12 cellular contexts compared by ENCODE assay signal in genomic region chr11:71433648-71434450, GRCh38. TPM values are rescaled to one million over a fixed set of nuclear protein-coding genes. Genes with fewer than 3 reads are reported as not detected.
DNase-seq lines count a peak whose midpoint lies in the region; ATAC-seq, FAIRE-seq and TF ChIP-seq lines count a peak whose summit lies in the region.
"Had no signal": no experiment of that assay in that cellular context is flagged by ENCODE, and none has a peak within 500 bp of the region (broad histone marks: within the 10 kb centered on the region; RNA-seq: fewer than 3 reads in every experiment).

No MANE protein-coding gene starts in this region.

- H2AFZ ChIP-seq in K562 (ENCODE audit: low read depth, low read length): no peak overlapping the region

- no peak for TF ChIP-seq CTCF in K562 (IDR thresholded peaks at IDR 0.05 in 2 of 3, conservative IDR thresholded peaks at IDR 0.05 in 1 of 3; ENCODE audit: insufficient read depth in 2 of 3, low read depth in 1 of 3, low read length in 3 of 3)

- TF ChIP-seq POLR2A in K562 (conservative IDR thresholded peaks at IDR 0.05): no peak; the same call in none of the 2 replicates

- no peak for TF ChIP-seq RAD21 in K562 (CRISPR knock-in tag; conservative IDR thresholded peaks at IDR 0.05 in 1 of 2, IDR thresholded peaks at IDR 0.05 in 1 of 2)

- CTCF ChIA-PET in K562 (lab: Yijun Ruan, JAX; ENCODE audit: low intra/inter-chr PET ratio): interaction anchor here (0.6 kb wide), 1 partner anchor 923 kb away, joined by 3 read pairs; no protein-coding TSS in a partner anchor

- H3K36me3 ChIP-seq in K562 (ENCODE audit: control insufficient read depth, insufficient read depth, low read length) (peaks cover 47% of the 10 kb centered on the region; the same call in 2 of the 3 replicates), small intestine (ENCODE audit: control insufficient read depth in 2 of 2, insufficient read depth in 2 of 2, low read length in 2 of 2) (peaks cover 6 to 8% of the 10 kb centered on the region in 2 donors)

- FAIRE-seq in K562 (lab: Jason Lieb, UNC) (peak; percentile 52), small intestine (lab: Jason Lieb, UNC) (no peak)

- TF ChIP-seq EP300 in K562 (IDR thresholded peaks at IDR 0.05; ENCODE audit: low read length): no peak

- POLR2A ChIA-PET in K562 (lab: Yijun Ruan, JAX): interaction anchor here (0.6 to 1.3 kb wide), 6 partner anchors 9 to 204 kb away, joined by 3 to 12 read pairs (median 9); partner anchors contain the start of gene DHCR7

- peaks cover 37% of the 10 kb centered on the region for H4K20me1 ChIP-seq in K562 (replicated peaks; ENCODE audit: control insufficient read depth, insufficient read depth, low read length)

- WGBS in K562 (ENCODE audit: insufficient coverage, low coverage, missing lambda C conversion rate): 58% methylated on average over 16 of the region's 19 CpGs
- 74% methylated on average over 19 of the region's 19 CpGs for WGBS in right cardiac atrium
- WGBS in small intestine, 3 donors: 45 to 68% (median 57%) methylated on average over 19 of the region's 19 CpGs

- H3K9ac ChIP-seq in K562 (ENCODE audit: insufficient read depth in 1 of 2, low read depth in 2 of 2, low read length in 2 of 2): peak overlapping the region in 1 of 2 experiments; percentile 63; a peak in 1 of 4 replicates

- H3K27ac ChIP-seq in K562 (ENCODE audit: extremely low read depth, low read depth, low read length) (peak overlapping the region; percentile 18; the same call in 1 of the 3 replicates), right cardiac atrium (ENCODE audit: low read length) (peak overlapping the region; percentile 95), small intestine (ENCODE audit: low read depth in 1 of 2, low read length in 1 of 2) (peak overlapping the region; percentile 42 to 81)
- H3K27ac ChIP-seq: epithelial cell of prostate had no signal

- H3K4me3 ChIP-seq in K562 (no peak overlapping the region), right cardiac atrium (ENCODE audit: low read length) (no peak overlapping the region), small intestine (ENCODE audit: low read depth in 1 of 2, low read length in 2 of 2) (no peak overlapping the region)

- BruUV-seq in K562 (replicated peaks; lab: Mats Ljungman, UMichigan): no TSS peak

- intact Hi-C loops in K562 (cut with micrococcal nuclease): no loop called here
- intact Hi-C loops in right cardiac atrium (cut with DNase I): no loop called here

- H3K9me1 ChIP-seq in K562 (ENCODE audit: control insufficient read depth, insufficient read depth, low read length): peaks cover 5% of the 10 kb centered on the region

- DNase-seq in HuH-7 (ENCODE audit: low spot score): peak; percentile 91
- peak in 2 of 4 experiments; percentile 46 to 55 for DNase-seq in K562 (ENCODE audit: extremely low read depth in 1 of 4, low spot score in 3 of 4)
- DNase-seq in right cardiac atrium: peak; percentile 79 to 85 (median 80)
- peak; percentile 93 for DNase-seq in small intestine
- DNase-seq in stimulated activated CD4-positive, alpha-beta T cell treated with anti-CD3 and anti-CD28 coated beads, Interleukin-2, amount 100 ng/mL, for 48 hours: no peak
- no peak for DNase-seq in NCI-H2029 treated with DMSO at 0.1 percent for 48 hours (lab: John Stamatoyannopoulos, UW)
- DNase-seq in DMS153 treated with DMSO at 0.1 percent for 48 hours (lab: John Stamatoyannopoulos, UW; ENCODE audit: unreplicated experiment): no peak
- DNase-seq in NAMALWA (ENCODE audit: low spot score): no peak
- DNase-seq: activated CD8-positive, alpha-beta T cell treated with anti-CD3 and anti-CD28 coated beads, Interleukin-2, amount 10 ng/mL, durations not matched to agents 7 days and 5 days; amniotic stem cell; NCI-H69 had no signal

- H3K9me3 ChIP-seq in K562 (replicated peaks; ENCODE audit: control insufficient read depth, insufficient read depth, low read depth, low read length): no peaks in the 10 kb centered on the region
- H3K9me3 ChIP-seq in right cardiac atrium (ENCODE audit: control insufficient read depth, low read length): no peaks in the 10 kb centered on the region
- H3K9me3 ChIP-seq in small intestine (ENCODE audit: control insufficient read depth, low read depth): no peaks in the 10 kb centered on the region

- H3K4me1 ChIP-seq in K562 (replicated peaks in 1 of 2; ENCODE audit: control insufficient read depth in 2 of 2, insufficient read depth in 2 of 2, low read length in 2 of 2) (peaks cover 9 to 15% of the 10 kb centered on the region in 2 experiments; a peak in 3 of 5 replicates), right cardiac atrium (ENCODE audit: control insufficient read depth, insufficient read depth, low read length) (peaks cover 7% of the 10 kb centered on the region), small intestine (ENCODE audit: control insufficient read depth in 2 of 2, insufficient read depth in 1 of 2, low read depth in 1 of 2, low read length in 1 of 2) (no peaks in the 10 kb centered on the region)

- H3K27me3 ChIP-seq in K562 (ENCODE audit: control insufficient read depth in 2 of 2, insufficient read depth in 2 of 2, low read length in 2 of 2) (peaks cover 6 to 17% of the 10 kb centered on the region in 2 experiments), right cardiac atrium (ENCODE audit: control insufficient read depth, insufficient read depth) (no peaks in the 10 kb centered on the region), small intestine (ENCODE audit: control insufficient read depth in 2 of 2, insufficient read depth in 2 of 2, low read length in 2 of 2) (no peaks in the 10 kb centered on the region)

- peak; percentile 82 for ATAC-seq in K562
- peak; percentile 76 to 83 for ATAC-seq in right cardiac atrium
- ATAC-seq: activated CD8-positive, alpha-beta T cell treated with anti-CD3 and anti-CD28 coated beads, Interleukin-2, amount 10 ng/mL, durations not matched to agents 7 days and 5 days had no signal

- no peak overlapping the region; the same call in 1 of the 2 replicates for H3K4me2 ChIP-seq in K562 (ENCODE audit: insufficient read depth, low read length)

- in situ Hi-C loops in K562 (cut with MboI): no loop called here

- H3K79me2 ChIP-seq in K562 (ENCODE audit: control insufficient read depth, insufficient read depth, low read length): no peaks in the 10 kb centered on the region

TF ChIP-seq in K562, 482 proteins besides CTCF, POLR2A, EP300 and RAD21 (continues in another document):
- TF ChIP-seq JUNB (CRISPR knock-in tag; conservative IDR thresholded peaks at IDR 0.05): no peak
- TF ChIP-seq GABPB1 (CRISPR knock-in tag; IDR thresholded peaks at IDR 0.05): no peak
- TF ChIP-seq HDAC1 (IDR thresholded peaks at IDR 0.05): no peak
- TF ChIP-seq RBFOX2 (IDR thresholded peaks at IDR 0.05; ENCODE audit: low read depth, low read length): peak; percentile 26; the same call in 1 of the 2 replicates
- TF ChIP-seq CTBP1 (IDR thresholded peaks at IDR 0.05; ENCODE audit: borderline replicate concordance): peak; percentile 5; the same call in 1 of the 2 replicates
- TF ChIP-seq COPS2 (conservative IDR thresholded peaks at IDR 0.05): no peak
- TF ChIP-seq TRIM24 (IDR thresholded peaks at IDR 0.05): no peak
- peak; percentile 47 for TF ChIP-seq CREM (IDR thresholded peaks at IDR 0.05; ENCODE audit: low read depth)
- no peak for TF ChIP-seq RBM25 (IDR thresholded peaks at IDR 0.05; ENCODE audit: low read depth, low read length, severe bottlenecking)
- TF ChIP-seq CEBPB (tag; IDR thresholded peaks at IDR 0.05): peak; percentile 95

RNA-seq across cellular contexts. Expression of gene DHCR7, which starts 14.3 kb away (rescaled TPM):
- 183 and 461 TPM in 2 replicates for total RNA-seq in K562 (2011; cell fraction: chromatin; rRNA removed; ENCODE audit: low replicate concordance)
- total RNA-seq in K562 (2011; cell fraction: nucleolus; rRNA removed): 625 and 780 TPM in 2 replicates
- 410 and 462 TPM in 2 replicates for total RNA-seq in K562 (2011; cell fraction: nucleoplasm; rRNA removed)
- 96.8 and 126 TPM in 2 replicates for total RNA-seq in K562 (2014; rRNA removed)
- total RNA-seq in K562 (2014; rRNA removed; fragmentation: Illumina TruSeq; extraction: Trizol): 34.2 and 38.0 TPM in 2 replicates
- total RNA-seq in K562 (2015; rRNA removed; fragmentation: Illumina TruSeq; extraction: Trizol): 45.5 and 48.0 TPM in 2 replicates
- 176 and 181 TPM in 2 replicates for total RNA-seq in K562 (2021)
- polyA plus RNA-seq in K562 (2011; rRNA removed): 107 and 268 TPM in 2 replicates
- polyA plus RNA-seq in K562 (2011; cell fraction: cytosol; rRNA removed): 249 and 261 TPM in 2 replicates
- polyA plus RNA-seq in K562 (2011; cell fraction: nucleus; rRNA removed): 198 and 205 TPM in 2 replicates
- 92.0 and 179 TPM in 2 replicates for polyA plus RNA-seq in K562 (2012)
- polyA plus RNA-seq in K562 (2014; fragmentation: Illumina TruSeq; extraction: Trizol): 136 and 192 TPM in 2 replicates
- 10 to 100 TPM in 1 of 2 experiments, 1 to 10 TPM in 1; 8.4 to 14.5 TPM for polyA plus RNA-seq in K562 (2014; fragmentation: Nextera tagmentation; extraction: Ambion mirVana)
- polyA plus RNA-seq in K562 (2014; rRNA removed): 82.4 and 83.0 TPM in 2 replicates
- polyA minus RNA-seq in K562 (2011; rRNA and poly(A)+ RNA removed): 91.4 and 116 TPM in 2 replicates
- polyA minus RNA-seq in K562 (2011; cell fraction: cytosol; rRNA and poly(A)+ RNA removed): 249 and 302 TPM in 2 replicates
- polyA minus RNA-seq in K562 (2011; cell fraction: nucleus; rRNA and poly(A)+ RNA removed): 51.8 and 90.1 TPM in 2 replicates
- total RNA-seq in right cardiac atrium: 10 to 100 TPM; 52.7 to 73.5 (median 60.9) TPM
- polyA plus RNA-seq in right cardiac atrium: 28.7 TPM
- polyA plus RNA-seq in small intestine: 10 to 100 TPM; 11.6 to 50.5 (median 13.2) TPM

RNA-seq across cellular contexts. Expression of gene NADSYN1, which starts 19.2 kb away (rescaled TPM):
- 145 and 274 TPM in 2 replicates for total RNA-seq in K562 (2011; cell fraction: chromatin; rRNA removed; ENCODE audit: low replicate concordance)
- total RNA-seq in K562 (2011; cell fraction: nucleolus; rRNA removed): 145 TPM in 2 replicates
- 145 and 159 TPM in 2 replicates for total RNA-seq in K562 (2011; cell fraction: nucleoplasm; rRNA removed)
- total RNA-seq in K562 (2014; rRNA removed) (44.5 and 53.6 TPM in 2 replicates), K562 (2014; rRNA removed; fragmentation: Illumina TruSeq; extraction: Trizol) (26.3 and 27.4 TPM in 2 replicates), K562 (2015; rRNA removed; fragmentation: Illumina TruSeq; extraction: Trizol) (41.7 and 42.8 TPM in 2 replicates), K562 (2021) (47.9 and 51.6 TPM in 2 replicates), right cardiac atrium (10 to 100 TPM; 23.0 to 28.2 (median 26.4) TPM)
- polyA plus RNA-seq in K562 (2011; rRNA removed) (43.2 and 51.7 TPM in 2 replicates), K562 (2014; fragmentation: Illumina TruSeq; extraction: Trizol) (40.3 and 42.1 TPM in 2 replicates), K562 (2014; fragmentation: Nextera tagmentation; extraction: Ambion mirVana) (10 to 100 TPM; 12.7 to 14.6 TPM), K562 (2014; rRNA removed) (54.0 and 57.3 TPM in 2 replicates), right cardiac atrium (21.5 TPM), small intestine (100 to 1,000 TPM in 2 of 3 donors, 10 to 100 TPM in 1; 85.7 to 210 (median 108) TPM)
- 39.6 and 42.6 TPM in 2 replicates for polyA plus RNA-seq in K562 (2011; cell fraction: cytosol; rRNA removed)
- 255 and 291 TPM in 2 replicates for polyA plus RNA-seq in K562 (2011; cell fraction: nucleus; rRNA removed)
- polyA plus RNA-seq in K562 (2012): 53.2 and 78.7 TPM in 2 replicates
- polyA minus RNA-seq in K562 (2011; rRNA and poly(A)+ RNA removed): 42.5 and 45.5 TPM in 2 replicates
- 18.2 and 28.0 TPM in 2 replicates for polyA minus RNA-seq in K562 (2011; cell fraction: cytosol; rRNA and poly(A)+ RNA removed)
- polyA minus RNA-seq in K562 (2011; cell fraction: nucleus; rRNA and poly(A)+ RNA removed): 113 and 147 TPM in 2 replicates

Comparison
In these comparisons a context has a peak if more than half of its experiments do, and no peak if none do; other contexts are left out.
1. DNase-seq: peak in HuH-7 (single experiment), right cardiac atrium (3 of 3) and small intestine (single experiment); none in stimulated activated CD4-positive, alpha-beta T cell treated with anti-CD3 and anti-CD28 coated beads, Interleukin-2, amount 100 ng/mL, for 48 hours (0 of 2), NCI-H2029 treated with DMSO at 0.1 percent for 48 hours (single experiment), DMS153 treated with DMSO at 0.1 percent for 48 hours (single experiment) and NAMALWA (single experiment).
2. H3K27ac ChIP-seq: peak in every context shown above with its lines; median percentile 95 in right cardiac atrium; 62 in small intestine; 18 in K562.